1 cellular context compared by ENCODE assay signal in the genomic region with DNA sequence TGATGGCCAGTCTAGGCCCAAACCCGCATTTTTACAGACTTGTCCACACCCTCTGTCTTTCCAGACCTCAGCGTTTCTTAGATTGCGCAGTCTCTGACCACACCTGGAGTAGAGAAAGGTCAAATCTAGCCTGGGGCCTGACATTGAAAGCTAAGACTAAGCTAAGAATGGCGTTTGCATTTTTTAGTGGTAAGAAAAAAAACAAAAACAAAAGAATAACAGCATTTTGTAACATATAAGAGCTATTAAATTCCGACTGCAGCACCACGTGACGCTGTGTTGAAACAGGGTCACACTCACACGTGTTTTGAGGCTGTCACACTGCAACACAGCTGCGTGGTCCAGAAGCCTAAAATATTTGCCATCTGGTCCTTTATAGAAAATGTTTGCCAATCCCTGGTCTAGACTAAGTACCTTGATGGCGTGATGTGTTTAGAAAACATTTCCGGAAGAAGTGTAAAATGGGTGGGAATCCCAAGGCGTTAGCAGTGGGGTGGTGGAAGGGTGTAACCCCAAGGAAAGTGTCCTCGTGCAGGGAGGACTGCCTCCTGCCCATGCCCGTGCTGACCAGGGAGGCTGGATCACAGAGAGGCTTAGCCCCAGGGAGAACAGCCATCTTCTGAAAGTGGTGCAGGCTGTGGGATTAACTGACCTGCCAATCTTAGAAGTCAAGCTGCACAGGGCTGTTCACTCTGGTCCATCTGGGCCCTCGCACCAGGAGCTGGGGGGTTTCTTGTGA.
A peak's percentile ranks its signal among the peaks of the same experiment; 100 is the strongest.
TF ChIP-seq lines count a peak whose summit lies in the region.

No MANE protein-coding gene starts in this region.

TF ChIP-seq in HepG2, 621 proteins besides CTCF, POLR2A, EP300 and RAD21:
- no peak for TF ChIP-seq ATF2 (CRISPR knock-in tag; IDR thresholded peaks at IDR 0.05)
- TF ChIP-seq, protein P1, sequence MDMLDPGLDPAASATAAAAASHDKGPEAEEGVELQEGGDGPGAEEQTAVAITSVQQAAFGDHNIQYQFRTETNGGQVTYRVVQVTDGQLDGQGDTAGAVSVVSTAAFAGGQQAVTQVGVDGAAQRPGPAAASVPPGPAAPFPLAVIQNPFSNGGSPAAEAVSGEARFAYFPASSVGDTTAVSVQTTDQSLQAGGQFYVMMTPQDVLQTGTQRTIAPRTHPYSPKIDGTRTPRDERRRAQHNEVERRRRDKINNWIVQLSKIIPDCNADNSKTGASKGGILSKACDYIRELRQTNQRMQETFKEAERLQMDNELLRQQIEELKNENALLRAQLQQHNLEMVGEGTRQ (IDR thresholded peaks at IDR 0.05; ENCODE audit: low read depth, low read length), result 0 out of 2 replicates have a peak, but pooled peaks have one; percentile 16
- TF ChIP-seq, protein P1 (CRISPR knock-in tag; IDR thresholded peaks at IDR 0.05; ENCODE audit: borderline replicate concordance), result no peak
- 0 out of 2 replicates have a peak, but pooled peaks have one; percentile 38 for TF ChIP-seq MTF2 (CRISPR knock-in tag; IDR thresholded peaks at IDR 0.05; ENCODE audit: borderline replicate concordance)
- TF ChIP-seq, protein P2, sequence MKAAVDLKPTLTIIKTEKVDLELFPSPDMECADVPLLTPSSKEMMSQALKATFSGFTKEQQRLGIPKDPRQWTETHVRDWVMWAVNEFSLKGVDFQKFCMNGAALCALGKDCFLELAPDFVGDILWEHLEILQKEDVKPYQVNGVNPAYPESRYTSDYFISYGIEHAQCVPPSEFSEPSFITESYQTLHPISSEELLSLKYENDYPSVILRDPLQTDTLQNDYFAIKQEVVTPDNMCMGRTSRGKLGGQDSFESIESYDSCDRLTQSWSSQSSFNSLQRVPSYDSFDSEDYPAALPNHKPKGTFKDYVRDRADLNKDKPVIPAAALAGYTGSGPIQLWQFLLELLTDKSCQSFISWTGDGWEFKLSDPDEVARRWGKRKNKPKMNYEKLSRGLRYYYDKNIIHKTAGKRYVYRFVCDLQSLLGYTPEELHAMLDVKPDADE (CRISPR knock-in tag; IDR thresholded peaks at IDR 0.05), result no peak
- TF ChIP-seq, protein P3, sequence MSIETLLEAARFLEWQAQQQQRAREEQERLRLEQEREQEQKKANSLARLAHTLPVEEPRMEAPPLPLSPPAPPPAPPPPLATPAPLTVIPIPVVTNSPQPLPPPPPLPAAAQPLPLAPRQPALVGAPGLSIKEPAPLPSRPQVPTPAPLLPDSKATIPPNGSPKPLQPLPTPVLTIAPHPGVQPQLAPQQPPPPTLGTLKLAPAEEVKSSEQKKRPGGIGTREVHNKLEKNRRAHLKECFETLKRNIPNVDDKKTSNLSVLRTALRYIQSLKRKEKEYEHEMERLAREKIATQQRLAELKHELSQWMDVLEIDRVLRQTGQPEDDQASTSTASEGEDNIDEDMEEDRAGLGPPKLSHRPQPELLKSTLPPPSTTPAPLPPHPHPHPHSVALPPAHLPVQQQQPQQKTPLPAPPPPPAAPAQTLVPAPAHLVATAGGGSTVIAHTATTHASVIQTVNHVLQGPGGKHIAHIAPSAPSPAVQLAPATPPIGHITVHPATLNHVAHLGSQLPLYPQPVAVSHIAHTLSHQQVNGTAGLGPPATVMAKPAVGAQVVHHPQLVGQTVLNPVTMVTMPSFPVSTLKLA (IDR thresholded peaks at IDR 0.05), result peak; percentile 71
- no peak for TF ChIP-seq CBX2 (IDR thresholded peaks at IDR 0.05; ENCODE audit: low read depth, low read length)
- no peak for TF ChIP-seq CBX2 (CRISPR knock-in tag; IDR thresholded peaks at IDR 0.05; ENCODE audit: low read depth)
